ENCODE assay signal across 13 cellular contexts in genomic region chr6:158206740-158207451, GRCh38. TPM values are rescaled to one million over a fixed set of nuclear protein-coding genes. Genes with fewer than 3 reads are reported as not detected.
DNase-seq lines count a peak whose midpoint lies in the region; ATAC-seq and TF ChIP-seq lines count a peak whose summit lies in the region.
"Had no signal": no experiment of that assay in that cellular context is flagged by ENCODE, and none has a peak within 500 bp of the region (broad histone marks: within the 10 kb centered on the region; RNA-seq: fewer than 3 reads in every experiment).

No MANE protein-coding gene starts in this region.

- peak overlapping the region; percentile 34 for H3K27ac ChIP-seq in RWPE2 (ENCODE audit: poor library complexity, severe bottlenecking)
- H3K27ac ChIP-seq: dorsolateral prefrontal cortex, left ventricle myocardium inferior, neutrophil, VCaP had no signal

- no peak overlapping the region for H3K4me3 ChIP-seq in RWPE2 (ENCODE audit: severe bottlenecking)
- H3K4me3 ChIP-seq: dorsolateral prefrontal cortex, left ventricle myocardium inferior had no signal

- TF ChIP-seq CTCF in RWPE2 (IDR thresholded peaks at IDR 0.05; ENCODE audit: poor library complexity, severe bottlenecking) = no peak

- H3K9me3 ChIP-seq in RWPE2 (ENCODE audit: severe bottlenecking) = no peaks in the 10 kb centered on the region
- H3K9me3 ChIP-seq: left ventricle myocardium inferior, neutrophil had no signal

- no peaks in the 10 kb centered on the region for H3K27me3 ChIP-seq in RWPE2 (ENCODE audit: insufficient read depth, poor library complexity, severe bottlenecking)
- H3K27me3 ChIP-seq: dorsolateral prefrontal cortex had no signal

- ATAC-seq in GM18867 (IDR thresholded peaks at IDR 0.05; ENCODE audit: unreplicated experiment) (peak; percentile 26), GM19455 (IDR thresholded peaks at IDR 0.05; ENCODE audit: unreplicated experiment) (peak; percentile 38), RWPE2 (ENCODE audit: low read depth) (no peak)
- ATAC-seq: Panc1 had no signal

- DNase-seq in RWPE2 (ENCODE audit: low spot score) (no peak), hepatic stellate cell (ENCODE audit: low spot score) (peak; percentile 22), NOMO-1 (lab: John Stamatoyannopoulos, UW; ENCODE audit: unreplicated experiment in 2 of 2) (no peak), cerebellum (ENCODE audit: low spot score) (no peak), GDM1 (lab: John Stamatoyannopoulos, UW) (no peak)
- DNase-seq: CD8-positive, alpha-beta memory T cell; dorsolateral prefrontal cortex; left ventricle myocardium inferior had no signal

- no peaks in the 10 kb centered on the region for H3K36me3 ChIP-seq in RWPE2 (ENCODE audit: low read depth)
- H3K36me3 ChIP-seq: left ventricle myocardium inferior, neutrophil had no signal

- H3K4me1 ChIP-seq in RWPE2 (ENCODE audit: insufficient read depth, poor library complexity, severe bottlenecking) = peaks cover 26% of the 10 kb centered on the region
- H3K4me1 ChIP-seq: left ventricle myocardium inferior had no signal

RNA-seq across cellular contexts. Expression of gene GTF2H5, which starts 38.7 kb away (rescaled TPM):
- 9.0 TPM for total RNA-seq in cerebellum

RNA-seq across cellular contexts. Expression of gene SERAC1, which starts 38.8 kb away (rescaled TPM):
- 23.3 TPM for total RNA-seq in cerebellum
